In genomic region chr1:220182656-220183055, GRCh38 we compare ENCODE assay signal across 23 cellular contexts.
"Had no signal": no experiment of that assay in that cellular context is flagged by ENCODE, and none has a peak within 500 bp of the region (broad histone marks: within the 10 kb centered on the region; RNA-seq: fewer than 3 reads in every experiment).

No MANE protein-coding gene starts in this region.

- H3K27ac Mint-ChIP-seq: activated CD8-positive, alpha-beta T cell treated with anti-CD3 and anti-CD28 coated beads, Interleukin-2, amount 10 ng/mL, durations not matched to agents 7 days and 5 days; activated naive CD4-positive, alpha-beta T cell treated with anti-CD3 and anti-CD28 coated beads, Interleukin-2, amount 50 U/mL, for 72 hours; T-helper 17 cell; WTC11 had no signal

- H3K9me3 Mint-ChIP-seq: activated naive CD4-positive, alpha-beta T cell treated with anti-CD3 and anti-CD28 coated beads, Interleukin-2, amount 50 U/mL, for 72 hours; naive thymus-derived CD8-positive, alpha-beta T cell; WTC11 had no signal

- H3K27ac ChIP-seq: breast epithelium, gastroesophageal sphincter, right atrium auricular region, tibial nerve, vagina had no signal

- H3K27me3 ChIP-seq: breast epithelium, gastroesophageal sphincter, right atrium auricular region, tibial nerve, vagina had no signal

- H3K4me1 ChIP-seq: breast epithelium, gastroesophageal sphincter, right atrium auricular region, tibial nerve, vagina had no signal

- DNase-seq: activated CD4-positive, alpha-beta T cell treated with anti-CD3 and anti-CD28 coated beads for 4 hours; activated CD8-positive, alpha-beta memory T cell treated with anti-CD3 and anti-CD28 coated beads, Interleukin-2, amount 50 U/mL, for 4 hours; activated CD8-positive, alpha-beta T cell treated with anti-CD3 and anti-CD28 coated beads, Interleukin-2, amount 10 ng/mL, durations not matched to agents 7 days and 5 days; activated gamma-delta T cell; activated T-cell treated with anti-CD3 and anti-CD28 coated beads, Interleukin-2, amount 50 U/mL, for 48 hours; amniotic stem cell; cerebellar nuclear complex; naive thymus-derived CD8-positive, alpha-beta T cell; small intestine; stimulated activated CD4-positive, alpha-beta T cell treated with anti-CD3 and anti-CD28 coated beads, Interleukin-4, amount 100 ng/mL, for 4 hours; stimulated activated CD8-positive, alpha-beta memory T cell treated with anti-CD3 and anti-CD28 coated beads, Interleukin-4, amount 100 ng/mL, for 48 hours; stimulated activated naive CD4-positive, alpha-beta T cell treated with Interleukin-2 at 50 U/mL for 16 hours; substantia nigra; T-helper 17 cell had no signal

- H3K4me1 Mint-ChIP-seq: WTC11 had no signal

- H3K27me3 Mint-ChIP-seq: naive thymus-derived CD8-positive, alpha-beta T cell; progenitor cell of endocrine pancreas; T-helper 17 cell had no signal

- H3K4me3 ChIP-seq: breast epithelium, gastroesophageal sphincter, right atrium auricular region, tibial nerve, vagina had no signal

- H3K9me3 ChIP-seq: breast epithelium, gastroesophageal sphincter, right atrium auricular region, tibial nerve, vagina had no signal

- ATAC-seq: activated CD8-positive, alpha-beta T cell treated with anti-CD3 and anti-CD28 coated beads, Interleukin-2, amount 10 ng/mL, durations not matched to agents 7 days and 5 days; activated naive CD4-positive, alpha-beta T cell treated with anti-CD3 and anti-CD28 coated beads, Interleukin-2, amount 50 U/mL, for 72 hours; gastroesophageal sphincter; left lobe of liver; naive thymus-derived CD8-positive, alpha-beta T cell; T-helper 17 cell; WTC11 had no signal

- H3K4me3 Mint-ChIP-seq: activated CD8-positive, alpha-beta T cell treated with anti-CD3 and anti-CD28 coated beads, Interleukin-2, amount 10 ng/mL, durations not matched to agents 7 days and 5 days; naive thymus-derived CD8-positive, alpha-beta T cell; T-helper 17 cell; WTC11 had no signal
